ENCODE assay signal across 1 cellular context in the genomic region with DNA sequence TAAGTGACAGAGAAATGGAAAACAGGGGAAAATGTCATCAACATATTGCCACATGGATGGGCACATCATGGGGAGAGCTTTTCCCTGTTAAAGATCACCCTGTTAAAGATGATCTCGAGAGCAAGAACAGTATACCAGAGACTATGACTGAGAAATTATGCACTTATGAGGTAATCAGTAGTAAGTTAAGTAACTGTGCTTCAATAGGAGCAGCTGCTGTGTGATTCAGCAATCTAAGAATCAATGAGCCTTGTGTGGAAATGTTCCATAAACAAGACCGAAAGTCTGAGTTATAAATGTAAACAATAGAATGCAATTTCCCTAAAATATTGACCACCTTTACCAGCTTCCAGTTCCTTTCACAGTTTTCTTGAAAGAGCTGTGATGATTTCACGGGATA.
TF ChIP-seq lines count a peak whose summit lies in the region.

No MANE protein-coding gene starts in this region.

TF ChIP-seq in A549, 52 proteins besides CTCF, POLR2A, EP300 and RAD21:
- TF ChIP-seq, protein P1, sequence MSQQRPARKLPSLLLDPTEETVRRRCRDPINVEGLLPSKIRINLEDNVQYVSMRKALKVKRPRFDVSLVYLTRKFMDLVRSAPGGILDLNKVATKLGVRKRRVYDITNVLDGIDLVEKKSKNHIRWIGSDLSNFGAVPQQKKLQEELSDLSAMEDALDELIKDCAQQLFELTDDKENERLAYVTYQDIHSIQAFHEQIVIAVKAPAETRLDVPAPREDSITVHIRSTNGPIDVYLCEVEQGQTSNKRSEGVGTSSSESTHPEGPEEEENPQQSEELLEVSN (IDR thresholded peaks at IDR 0.05; ENCODE audit: borderline replicate concordance, low read depth): no peak
- no peak for TF ChIP-seq ZNF302 (CRISPR knock-in tag; IDR thresholded peaks at IDR 0.05)
- TF ChIP-seq, protein P2, sequence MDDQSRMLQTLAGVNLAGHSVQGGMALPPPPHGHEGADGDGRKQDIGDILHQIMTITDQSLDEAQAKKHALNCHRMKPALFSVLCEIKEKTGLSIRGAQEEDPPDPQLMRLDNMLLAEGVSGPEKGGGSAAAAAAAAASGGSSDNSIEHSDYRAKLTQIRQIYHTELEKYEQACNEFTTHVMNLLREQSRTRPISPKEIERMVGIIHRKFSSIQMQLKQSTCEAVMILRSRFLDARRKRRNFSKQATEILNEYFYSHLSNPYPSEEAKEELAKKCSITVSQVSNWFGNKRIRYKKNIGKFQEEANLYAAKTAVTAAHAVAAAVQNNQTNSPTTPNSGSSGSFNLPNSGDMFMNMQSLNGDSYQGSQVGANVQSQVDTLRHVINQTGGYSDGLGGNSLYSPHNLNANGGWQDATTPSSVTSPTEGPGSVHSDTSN (IDR thresholded peaks at IDR 0.05): no peak
- TF ChIP-seq, protein P3, sequence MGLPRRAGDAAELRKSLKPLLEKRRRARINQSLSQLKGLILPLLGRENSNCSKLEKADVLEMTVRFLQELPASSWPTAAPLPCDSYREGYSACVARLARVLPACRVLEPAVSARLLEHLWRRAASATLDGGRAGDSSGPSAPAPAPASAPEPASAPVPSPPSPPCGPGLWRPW (IDR thresholded peaks at IDR 0.05): no peak
- no peak for TF ChIP-seq HDAC2 (IDR thresholded peaks at IDR 0.05)
- TF ChIP-seq HEYL (CRISPR knock-in tag; IDR thresholded peaks at IDR 0.05): no peak
